Comparison of ENCODE assay signal across 11 cellular contexts in the genomic region with DNA sequence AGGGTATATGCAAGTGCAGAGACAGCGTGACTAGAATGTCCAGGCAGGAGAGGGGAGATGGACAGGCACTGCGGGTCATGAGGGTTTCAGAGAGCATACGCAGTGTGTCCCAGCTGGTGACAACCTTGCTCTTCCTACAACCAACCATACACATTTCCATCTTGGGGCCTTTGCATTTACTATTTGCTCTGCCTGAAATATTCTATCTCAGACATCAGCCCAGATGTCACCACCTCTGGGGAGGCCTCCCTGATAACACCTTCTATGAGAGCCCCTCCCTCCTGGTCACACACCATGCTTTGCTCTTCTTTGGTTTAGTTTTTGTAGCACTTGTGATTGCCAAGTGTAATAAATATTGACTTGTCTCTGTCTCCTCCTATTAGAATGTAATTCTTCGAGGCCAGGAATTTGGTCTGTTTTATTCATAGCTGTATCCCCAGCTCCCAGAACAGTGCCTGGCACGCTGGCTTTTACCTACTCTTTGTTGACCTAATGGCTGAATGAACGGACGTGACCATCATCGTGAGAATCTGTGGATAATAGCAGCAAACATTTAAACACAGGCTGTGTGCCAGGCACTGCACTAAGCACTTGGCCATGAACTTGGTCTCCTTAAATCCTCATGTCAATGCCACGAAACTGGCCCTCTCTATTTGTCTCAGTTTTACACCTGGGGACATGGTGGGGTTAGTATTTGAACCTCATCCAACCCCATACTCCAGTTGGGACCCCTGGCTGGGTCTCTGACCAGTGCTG. TPM values are rescaled to one million over a fixed set of nuclear protein-coding genes. Genes with fewer than 3 reads are reported as not detected.
DNase-seq lines count a peak whose midpoint lies in the region; ATAC-seq and TF ChIP-seq lines count a peak whose summit lies in the region.
"Had no signal": no experiment of that assay in that cellular context is flagged by ENCODE, and none has a peak within 500 bp of the region (broad histone marks: within the 10 kb centered on the region; RNA-seq: fewer than 3 reads in every experiment).

No MANE protein-coding gene starts in this region.

- H3K27me3 Mint-ChIP-seq in T-helper 1 cell treated with Interleukin-12 subunit alpha and Interleukin-12 subunit beta and Interleukin-4 antibody, amounts not matched to agents 30 μg/mL and 1 μg/mL, for 36 hours (ENCODE audit: low read depth) = no peaks in the 10 kb centered on the region
- no peaks in the 10 kb centered on the region for H3K27me3 Mint-ChIP-seq in stimulated activated naive B cell treated with anti-CD40 and anti-IgM and Interleukin-4, amounts not matched to agents 10 μg/mL and 1 μg/mL and 100 μg/mL, for 72 hours

- H3K79me2 ChIP-seq in SU-DHL-6 (ENCODE audit: insufficient read depth, low read length) = peaks cover 91% of the 10 kb centered on the region

- no peak overlapping the region for H2AFZ ChIP-seq in SU-DHL-6 (ENCODE audit: low read depth, low read length, severe bottlenecking)

- H3K9me3 Mint-ChIP-seq in T-helper 1 cell treated with Interleukin-12 subunit alpha and Interleukin-12 subunit beta and Interleukin-4 antibody, amounts not matched to agents 30 μg/mL and 1 μg/mL, for 36 hours = no peaks in the 10 kb centered on the region
- H3K9me3 Mint-ChIP-seq in stimulated activated naive B cell treated with anti-CD40 and anti-IgM and Interleukin-4, amounts not matched to agents 10 μg/mL and 1 μg/mL and 100 μg/mL, for 72 hours = no peaks in the 10 kb centered on the region
- H3K9me3 Mint-ChIP-seq: naive thymus-derived CD4-positive, alpha-beta T cell had no signal

- CTCF ChIA-PET in A673 (lab: Charles Lee) = no interaction called here

- ATAC-seq in HG02973 (IDR thresholded peaks at IDR 0.05; ENCODE audit: unreplicated experiment) (peak; percentile 15), GM18870 (IDR thresholded peaks at IDR 0.05; ENCODE audit: unreplicated experiment) (no peak)
- peak; percentile 3 to 7 for ATAC-seq in stimulated activated naive B cell treated with anti-CD40 and anti-IgM and Interleukin-4, amounts not matched to agents 10 μg/mL and 1 μg/mL and 100 μg/mL, for 72 hours (replicated peaks)

- no peak for TF ChIP-seq CTCF in SU-DHL-6 (IDR thresholded peaks at IDR 0.05; ENCODE audit: insufficient read depth, low read length, poor library complexity, severe bottlenecking)
- TF ChIP-seq CTCF in GM13977 (IDR thresholded peaks at IDR 0.05; ENCODE audit: extremely low read depth, insufficient read depth, missing control alignments) = no peak
- TF ChIP-seq CTCF in A673 (conservative IDR thresholded peaks at IDR 0.05; ENCODE audit: low read depth, low read length) = no peak

- POLR2A ChIA-PET in A673 (lab: Charles Lee; ENCODE audit: low non-redundant PET) = interaction anchor here (0.5 kb wide), 1 partner anchor 924 kb away, joined by 3 read pairs; no protein-coding TSS in a partner anchor

- intact Hi-C loops in A673 (cut with micrococcal nuclease; ENCODE audit: unreplicated experiment) = no loop called here

- H3K9ac ChIP-seq in SU-DHL-6 (ENCODE audit: low read length) = peak overlapping the region; percentile 84

- H3K36me3 Mint-ChIP-seq in T-helper 1 cell treated with Interleukin-12 subunit alpha and Interleukin-12 subunit beta and Interleukin-4 antibody, amounts not matched to agents 30 μg/mL and 1 μg/mL, for 36 hours (ENCODE audit: low read depth) = no peaks in the 10 kb centered on the region
- H3K36me3 Mint-ChIP-seq in stimulated activated naive B cell treated with anti-CD40 and anti-IgM and Interleukin-4, amounts not matched to agents 10 μg/mL and 1 μg/mL and 100 μg/mL, for 72 hours = peaks cover 28 to 55% of the 10 kb centered on the region in 2 donors
- H3K36me3 Mint-ChIP-seq: naive thymus-derived CD4-positive, alpha-beta T cell had no signal

- H3K9me3 ChIP-seq in SU-DHL-6 (ENCODE audit: insufficient read depth, low read length) (no peaks in the 10 kb centered on the region), A673 (ENCODE audit: low read depth, low read length, poor library complexity, severe bottlenecking) (no peaks in the 10 kb centered on the region)

- BruUV-seq in A673 (replicated peaks; lab: Mats Ljungman, UMichigan) = no TSS peak

- H3K4me3 ChIP-seq in SU-DHL-6 (ENCODE audit: insufficient read depth, low read length, poor library complexity, severe bottlenecking) = peak overlapping the region; percentile 51
- H3K4me3 ChIP-seq in A673 (ENCODE audit: low read depth, low read length, poor library complexity, severe bottlenecking) = no peak overlapping the region

- H3K4me2 ChIP-seq in SU-DHL-6 (ENCODE audit: low read depth, low read length, poor library complexity, severe bottlenecking) = peak overlapping the region; percentile 92

- H3K27ac ChIP-seq in SU-DHL-6 (ENCODE audit: low read depth, low read length) (peak overlapping the region; percentile 100), A673 (ENCODE audit: low read depth, low read length, poor library complexity, severe bottlenecking) (no peak overlapping the region)
- H3K27ac ChIP-seq: WERI-Rb-1 had no signal

- no peak overlapping the region for H3K27ac Mint-ChIP-seq in T-helper 1 cell treated with Interleukin-12 subunit alpha and Interleukin-12 subunit beta and Interleukin-4 antibody, amounts not matched to agents 30 μg/mL and 1 μg/mL, for 36 hours
- H3K27ac Mint-ChIP-seq in stimulated activated naive B cell treated with anti-CD40 and anti-IgM and Interleukin-4, amounts not matched to agents 10 μg/mL and 1 μg/mL and 100 μg/mL, for 72 hours = peak overlapping the region; percentile 92
- H3K27ac Mint-ChIP-seq: naive thymus-derived CD4-positive, alpha-beta T cell had no signal

- H3K36me3 ChIP-seq in SU-DHL-6 (ENCODE audit: low read length) = peaks cover 2% of the 10 kb centered on the region; the same call in 1 of the 2 replicates
- H3K36me3 ChIP-seq in A673 (ENCODE audit: insufficient read depth, low read length, poor library complexity, severe bottlenecking) = no peaks in the 10 kb centered on the region
- H3K36me3 ChIP-seq: WERI-Rb-1 had no signal

- in situ Hi-C loops in GM13977 (cut with MboI; ENCODE audit: low pct_unique_long_range_greater_than_20kb, low sequenced_read_pairs, unreplicated experiment) = no loop called here

- H3K4me1 ChIP-seq in A673 (ENCODE audit: insufficient read depth, low read length, poor library complexity, severe bottlenecking) = no peaks in the 10 kb centered on the region

- H3K9me2 ChIP-seq in SU-DHL-6 (replicated peaks; ENCODE audit: insufficient read depth, low read length) = no peaks in the 10 kb centered on the region

- no peaks in the 10 kb centered on the region for H4K20me1 ChIP-seq in SU-DHL-6 (ENCODE audit: low read depth, low read length)

- H3F3A ChIP-seq in SU-DHL-6 (ENCODE audit: insufficient read depth) = peaks cover 59% of the 10 kb centered on the region

- H3K27me3 ChIP-seq in SU-DHL-6 (ENCODE audit: low read length) = no peaks in the 10 kb centered on the region
- no peaks in the 10 kb centered on the region for H3K27me3 ChIP-seq in A673 (replicated peaks; ENCODE audit: insufficient read depth, low read depth, low read length, poor library complexity)

- DNase-seq in T-helper 1 cell (no peak), GM13977 (ENCODE audit: low spot score) (no peak), A673 (ENCODE audit: low spot score) (no peak)
- no peak for DNase-seq in stimulated activated naive B cell treated with anti-CD40 and anti-IgM and Interleukin-4, amounts not matched to agents 10 μg/mL and 1 μg/mL and 100 μg/mL, for 72 hours
- DNase-seq: HCEC 1CT, WERI-Rb-1 had no signal

- H3K4me1 Mint-ChIP-seq in T-helper 1 cell treated with Interleukin-12 subunit alpha and Interleukin-12 subunit beta and Interleukin-4 antibody, amounts not matched to agents 30 μg/mL and 1 μg/mL, for 36 hours (ENCODE audit: low read depth) = peaks cover 21% of the 10 kb centered on the region
- H3K4me1 Mint-ChIP-seq in stimulated activated naive B cell treated with anti-CD40 and anti-IgM and Interleukin-4, amounts not matched to agents 10 μg/mL and 1 μg/mL and 100 μg/mL, for 72 hours = peaks cover 74 to 93% of the 10 kb centered on the region in 2 donors

- peak overlapping the region; percentile 31 for H3K4me3 Mint-ChIP-seq in T-helper 1 cell treated with Interleukin-12 subunit alpha and Interleukin-12 subunit beta and Interleukin-4 antibody, amounts not matched to agents 30 μg/mL and 1 μg/mL, for 36 hours
- peak overlapping the region; percentile 65 to 76 for H3K4me3 Mint-ChIP-seq in stimulated activated naive B cell treated with anti-CD40 and anti-IgM and Interleukin-4, amounts not matched to agents 10 μg/mL and 1 μg/mL and 100 μg/mL, for 72 hours

RNA-seq across cellular contexts. Expression of gene PLCG2, which starts 51.9 kb away (rescaled TPM):
- 5.6 and 9.6 TPM in 2 replicates for total RNA-seq in A673 (2021)
